12 cellular contexts compared by ENCODE assay signal in the genomic region with DNA sequence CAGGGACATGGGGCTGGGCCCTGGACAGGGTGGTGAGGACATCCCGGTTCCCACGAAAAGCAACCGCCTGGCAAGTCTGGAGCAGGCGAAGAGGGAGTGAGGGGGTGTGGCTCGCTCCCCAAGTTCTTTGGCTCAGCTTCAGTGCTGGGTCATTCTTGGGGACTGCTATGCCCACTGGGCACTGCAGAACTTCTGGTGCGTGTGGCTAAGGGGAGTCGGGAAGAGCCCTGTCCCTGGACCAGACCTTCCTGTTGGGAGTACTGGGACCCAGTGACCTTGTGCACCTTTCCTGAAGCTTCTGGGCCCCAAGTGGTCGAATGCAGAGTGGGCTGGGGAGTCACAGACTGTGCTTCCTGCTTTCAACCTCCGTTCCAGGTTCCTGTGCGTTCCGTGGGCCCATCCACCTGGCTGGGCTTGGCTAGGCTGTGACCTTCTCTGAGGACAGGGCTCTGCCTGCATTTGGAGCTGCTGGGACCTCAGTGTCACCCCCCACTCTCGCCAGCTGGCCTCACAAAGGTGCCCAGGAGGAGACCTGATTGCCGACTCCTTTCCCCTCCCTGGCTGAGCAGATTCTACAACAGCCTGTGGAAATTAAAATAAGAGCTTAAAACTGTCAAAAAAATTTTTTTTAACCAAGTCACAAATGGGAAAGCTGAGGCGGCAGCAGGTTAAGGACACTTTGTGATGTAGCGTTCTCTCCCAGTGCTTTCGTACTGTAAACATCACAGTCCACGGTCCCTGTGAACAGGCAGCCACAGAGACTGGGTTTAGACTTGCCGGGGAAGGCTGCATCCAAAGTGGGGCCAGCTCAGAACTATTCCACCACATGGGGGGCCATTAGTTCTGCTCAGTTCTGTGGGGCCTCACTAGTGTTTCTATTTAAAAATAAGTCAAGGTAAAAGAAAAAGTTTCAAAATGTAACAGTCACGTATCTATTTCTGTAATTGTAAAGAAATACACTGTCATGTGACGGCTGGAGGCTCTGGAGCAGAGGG.
DNase-seq lines count a peak whose midpoint lies in the region; ATAC-seq and TF ChIP-seq lines count a peak whose summit lies in the region.
"Had no signal": no experiment of that assay in that cellular context is flagged by ENCODE, and none has a peak within 500 bp of the region (broad histone marks: within the 10 kb centered on the region; RNA-seq: fewer than 3 reads in every experiment).

No MANE protein-coding gene starts in this region.

- POLR2A ChIA-PET in PC-9 (lab: Charles Lee; ENCODE audit: unreplicated experiment), result no interaction called here

- H3K4me1 ChIP-seq in Karpas-422 (ENCODE audit: low read length) (peaks cover 21% of the 10 kb centered on the region), left ventricle myocardium inferior (peaks cover 62% of the 10 kb centered on the region), spleen (peaks cover 33 to 92% (median 74%) of the 10 kb centered on the region in 6 donors), PC-9 (replicated peaks; ENCODE audit: insufficient read depth) (peaks cover 6% of the 10 kb centered on the region)

- no peak overlapping the region for H3K27ac ChIP-seq in Karpas-422 (ENCODE audit: low read length)
- peak overlapping the region; percentile 100 for H3K27ac ChIP-seq in left ventricle myocardium inferior (replicated peaks)
- peak overlapping the region; percentile 61 to 99 (median 92) for H3K27ac ChIP-seq in spleen
- H3K27ac ChIP-seq in PC-9, result no peak overlapping the region
- H3K27ac ChIP-seq: neutrophil had no signal

- no peaks in the 10 kb centered on the region for H3K9me2 ChIP-seq in Karpas-422 (replicated peaks; ENCODE audit: insufficient read depth, low read length)
- H3K9me2 ChIP-seq in PC-9 (ENCODE audit: insufficient read depth), result no peaks in the 10 kb centered on the region

- ATAC-seq in GM18498 (IDR thresholded peaks at IDR 0.05; ENCODE audit: unreplicated experiment), result no peak
- no peak for ATAC-seq in GM19023 (IDR thresholded peaks at IDR 0.05; ENCODE audit: unreplicated experiment)
- ATAC-seq: GM23338 had no signal

- CTCF ChIA-PET in PC-9 (lab: Charles Lee), result no interaction called here

- H3F3A ChIP-seq in PC-9 (ENCODE audit: insufficient read depth, low read depth), result peaks cover 38% of the 10 kb centered on the region

- TF ChIP-seq CTCF in left ventricle myocardium inferior (IDR thresholded peaks at IDR 0.05; ENCODE audit: borderline replicate concordance), result no peak
- no peak for TF ChIP-seq CTCF in spleen (IDR thresholded peaks at IDR 0.05 in 8 of 11, conservative IDR thresholded peaks at IDR 0.05 in 3 of 11)
- no peak for TF ChIP-seq CTCF in PC-9 (conservative IDR thresholded peaks at IDR 0.05)

- DNase-seq in Karpas-422 (no peak), SHP77 (lab: John Stamatoyannopoulos, UW) (peak; percentile 71 to 76), left ventricle myocardium inferior (peak; percentile 10), spleen (peak; percentile 75), PC-9 (no peak)
- DNase-seq: activated B cell treated with CpG ODN at 0.5 μM for 24 hours; activated naive CD4-positive, alpha-beta T cell treated with anti-CD3 and anti-CD28 coated beads for 36 hours; NCI-H1105 had no signal

- H2AFZ ChIP-seq in Karpas-422 (ENCODE audit: low read length) (no peak overlapping the region), PC-9 (no peak overlapping the region)
- H2AFZ ChIP-seq: GM23338 had no signal

- H3K27me3 ChIP-seq in Karpas-422 (ENCODE audit: low read length) (no peaks in the 10 kb centered on the region), left ventricle myocardium inferior (ENCODE audit: low read depth) (no peaks in the 10 kb centered on the region), spleen (replicated peaks in 1 of 7) (no peaks in the 10 kb centered on the region), PC-9 (ENCODE audit: insufficient read depth, low read depth) (no peaks in the 10 kb centered on the region)
- H3K27me3 ChIP-seq: neutrophil had no signal

- H3K9ac ChIP-seq in Karpas-422 (ENCODE audit: low read length), result peak overlapping the region; percentile 39; the same call in 1 of the 2 replicates

- no peak for TF ChIP-seq POLR2A in spleen (IDR thresholded peaks at IDR 0.05)

- H3K4me2 ChIP-seq in Karpas-422 (ENCODE audit: low read depth, low read length, poor library complexity, severe bottlenecking), result no peak overlapping the region
- no peak overlapping the region for H3K4me2 ChIP-seq in PC-9
- H3K4me2 ChIP-seq: GM23338 had no signal

- no peaks in the 10 kb centered on the region for H4K20me1 ChIP-seq in Karpas-422 (ENCODE audit: insufficient read depth, low read depth, low read length)
- H4K20me1 ChIP-seq in PC-9 (ENCODE audit: insufficient read depth), result no peaks in the 10 kb centered on the region

- whole genome bisulfite sequencing in spleen, 5 donors, result 70 to 76% (median 73%) methylated on average over 19 to 20 of the region's 20 CpGs

- no TSS peak for BruUV-seq in PC-9 (replicated peaks; lab: Mats Ljungman, UMichigan)

- intact Hi-C loops in left ventricle myocardium inferior (cut with micrococcal nuclease), result no loop called here
- intact Hi-C loops in spleen (cut with DNase I; ENCODE audit: low total_unique reads), result no loop called here
- intact Hi-C loops in PC-9 (cut with micrococcal nuclease; ENCODE audit: unreplicated experiment), result no loop called here

- H3K36me3 ChIP-seq in Karpas-422 (ENCODE audit: insufficient read depth, low read length) (no peaks in the 10 kb centered on the region), left ventricle myocardium inferior (no peaks in the 10 kb centered on the region), spleen (no peaks in the 10 kb centered on the region), PC-9 (ENCODE audit: low read depth) (no peaks in the 10 kb centered on the region)
- H3K36me3 ChIP-seq: neutrophil had no signal

- H3K9me3 ChIP-seq in Karpas-422 (ENCODE audit: low read length) (no peaks in the 10 kb centered on the region), left ventricle myocardium inferior (replicated peaks) (no peaks in the 10 kb centered on the region), spleen (no peaks in the 10 kb centered on the region), PC-9 (ENCODE audit: insufficient read depth, low read depth) (no peaks in the 10 kb centered on the region)
- H3K9me3 ChIP-seq: neutrophil had no signal

- no peak overlapping the region for H3K4me3 ChIP-seq in Karpas-422 (ENCODE audit: low read length)
- no peak overlapping the region for H3K4me3 ChIP-seq in left ventricle myocardium inferior
- H3K4me3 ChIP-seq in spleen, result no peak overlapping the region
- no peak overlapping the region for H3K4me3 ChIP-seq in PC-9
- H3K4me3 ChIP-seq: GM23338 had no signal

- H3K79me2 ChIP-seq in Karpas-422 (ENCODE audit: low read length) (0 out of 2 replicates have a peak, but pooled peaks cover 3% of the 10 kb centered on the region), PC-9 (ENCODE audit: low read depth) (peaks cover 5% of the 10 kb centered on the region; the same call in 1 of the 2 replicates)

Comparison
In these comparisons a context has a peak if more than half of its experiments do, and no peak if none do; other contexts are left out.
1. DNase-seq: peak in SHP77 (2 of 2), left ventricle myocardium inferior (single experiment) and spleen (single experiment); none in Karpas-422 (single experiment) and PC-9 (0 of 2).
2. H3K27ac ChIP-seq: peak in left ventricle myocardium inferior (single experiment) and spleen (8 of 8); none in Karpas-422 (single experiment) and PC-9 (single experiment).